Comparison of ENCODE assay signal across 1 cellular context in genomic region chr14:29752221-29752923, GRCh38.
TF ChIP-seq lines count a peak whose summit lies in the region.

No MANE protein-coding gene starts in this region.

TF ChIP-seq in HEK293, 187 proteins besides CTCF, POLR2A, EP300 and RAD21 (continued from another document):
- TF ChIP-seq, protein P1, sequence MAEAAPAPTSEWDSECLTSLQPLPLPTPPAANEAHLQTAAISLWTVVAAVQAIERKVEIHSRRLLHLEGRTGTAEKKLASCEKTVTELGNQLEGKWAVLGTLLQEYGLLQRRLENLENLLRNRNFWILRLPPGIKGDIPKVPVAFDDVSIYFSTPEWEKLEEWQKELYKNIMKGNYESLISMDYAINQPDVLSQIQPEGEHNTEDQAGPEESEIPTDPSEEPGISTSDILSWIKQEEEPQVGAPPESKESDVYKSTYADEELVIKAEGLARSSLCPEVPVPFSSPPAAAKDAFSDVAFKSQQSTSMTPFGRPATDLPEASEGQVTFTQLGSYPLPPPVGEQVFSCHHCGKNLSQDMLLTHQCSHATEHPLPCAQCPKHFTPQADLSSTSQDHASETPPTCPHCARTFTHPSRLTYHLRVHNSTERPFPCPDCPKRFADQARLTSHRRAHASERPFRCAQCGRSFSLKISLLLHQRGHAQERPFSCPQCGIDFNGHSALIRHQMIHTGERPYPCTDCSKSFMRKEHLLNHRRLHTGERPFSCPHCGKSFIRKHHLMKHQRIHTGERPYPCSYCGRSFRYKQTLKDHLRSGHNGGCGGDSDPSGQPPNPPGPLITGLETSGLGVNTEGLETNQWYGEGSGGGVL (tag by site-specific recombination; IDR thresholded peaks at IDR 0.05), result 0 out of 2 replicates have a peak, but pooled peaks have one; percentile 11
- TF ChIP-seq ZNF843 (tag by site-specific recombination; IDR thresholded peaks at IDR 0.05) (peak; percentile 83), KLF17 (tag by site-specific recombination; IDR thresholded peaks at IDR 0.05) (no peak), SP7 (tag by site-specific recombination; IDR thresholded peaks at IDR 0.05) (peak; percentile 72), ZNF146 (tag by site-specific recombination; IDR thresholded peaks at IDR 0.05) (0 out of 2 replicates have a peak, but pooled peaks have one; percentile 4), IKZF3 (tag by site-specific recombination; IDR thresholded peaks at IDR 0.05) (peak; percentile 70), GFI1B (tag by site-specific recombination; IDR thresholded peaks at IDR 0.05) (no peak), ZNF654 (tag by site-specific recombination; IDR thresholded peaks at IDR 0.05; ENCODE audit: low read depth) (no peak), ZEB2 (tag by site-specific recombination; IDR thresholded peaks at IDR 0.05) (0 out of 2 replicates have a peak, but pooled peaks have one; percentile 19), PRDM4 (tag by site-specific recombination; IDR thresholded peaks at IDR 0.05) (peak; percentile 67; the same call in 1 of the 2 replicates), BCL11A (tag by site-specific recombination; IDR thresholded peaks at IDR 0.05; ENCODE audit: low read depth) (no peak), ZBTB8A (tag by site-specific recombination; IDR thresholded peaks at IDR 0.05) (0 out of 2 replicates have a peak, but pooled peaks have one; percentile 25), PRDM6 (tag by site-specific recombination; IDR thresholded peaks at IDR 0.05) (peak; percentile 96), ZNF670 (tag by site-specific recombination; IDR thresholded peaks at IDR 0.05; ENCODE audit: low read depth) (no peak), ZNF660 (tag by site-specific recombination; IDR thresholded peaks at IDR 0.05) (0 out of 2 replicates have a peak, but pooled peaks have one; percentile 24), FEZF1 (tag by site-specific recombination; IDR thresholded peaks at IDR 0.05) (peak; percentile 93), ZNF26 (tag by site-specific recombination; IDR thresholded peaks at IDR 0.05) (no peak), OSR2 (tag by site-specific recombination; IDR thresholded peaks at IDR 0.05) (peak; percentile 84), TCF7L2 (IDR thresholded peaks at IDR 0.05; ENCODE audit: borderline replicate concordance, low read depth, low read length) (peak; percentile 66; the same call in 1 of the 2 replicates), ZSCAN30 (tag by site-specific recombination; IDR thresholded peaks at IDR 0.05) (0 out of 2 replicates have a peak, but pooled peaks have one; percentile 33), ZFHX2 (tag by site-specific recombination; conservative IDR thresholded peaks at IDR 0.05) (peak; percentile 60), ZNF488 (tag by site-specific recombination; IDR thresholded peaks at IDR 0.05) (0 out of 2 replicates have a peak, but pooled peaks have one; percentile 74), EGR2 (tag by site-specific recombination; IDR thresholded peaks at IDR 0.05; ENCODE audit: low read depth) (peak; percentile 30; the same call in 1 of the 2 replicates), YY1 (tag by site-specific recombination; IDR thresholded peaks at IDR 0.05) (peak; percentile 46; the same call in 1 of the 2 replicates), ZXDB (tag by site-specific recombination; IDR thresholded peaks at IDR 0.05) (peak; percentile 74; the same call in 1 of the 2 replicates), GLI2 (tag by site-specific recombination; IDR thresholded peaks at IDR 0.05; ENCODE audit: borderline replicate concordance, low read depth) (peak; percentile 54), ZNF571 (tag by site-specific recombination; IDR thresholded peaks at IDR 0.05) (no peak), TRIM28 (IDR thresholded peaks at IDR 0.05; ENCODE audit: borderline replicate concordance, low read length) (no peak), ZNF561 (tag by site-specific recombination; IDR thresholded peaks at IDR 0.05; ENCODE audit: borderline replicate concordance) (0 out of 2 replicates have a peak, but pooled peaks have one; percentile 11), MEIS1 (CRISPR knock-in tag; IDR thresholded peaks at IDR 0.05; ENCODE audit: borderline replicate concordance) (peak; percentile 19; the same call in 1 of the 2 replicates)
- TF ChIP-seq, protein P2, sequence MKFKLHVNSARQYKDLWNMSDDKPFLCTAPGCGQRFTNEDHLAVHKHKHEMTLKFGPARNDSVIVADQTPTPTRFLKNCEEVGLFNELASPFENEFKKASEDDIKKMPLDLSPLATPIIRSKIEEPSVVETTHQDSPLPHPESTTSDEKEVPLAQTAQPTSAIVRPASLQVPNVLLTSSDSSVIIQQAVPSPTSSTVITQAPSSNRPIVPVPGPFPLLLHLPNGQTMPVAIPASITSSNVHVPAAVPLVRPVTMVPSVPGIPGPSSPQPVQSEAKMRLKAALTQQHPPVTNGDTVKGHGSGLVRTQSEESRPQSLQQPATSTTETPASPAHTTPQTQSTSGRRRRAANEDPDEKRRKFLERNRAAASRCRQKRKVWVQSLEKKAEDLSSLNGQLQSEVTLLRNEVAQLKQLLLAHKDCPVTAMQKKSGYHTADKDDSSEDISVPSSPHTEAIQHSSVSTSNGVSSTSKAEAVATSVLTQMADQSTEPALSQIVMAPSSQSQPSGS (tag by site-specific recombination; IDR thresholded peaks at IDR 0.05; ENCODE audit: low read depth), result peak; percentile 76
- TF ChIP-seq, protein P3, sequence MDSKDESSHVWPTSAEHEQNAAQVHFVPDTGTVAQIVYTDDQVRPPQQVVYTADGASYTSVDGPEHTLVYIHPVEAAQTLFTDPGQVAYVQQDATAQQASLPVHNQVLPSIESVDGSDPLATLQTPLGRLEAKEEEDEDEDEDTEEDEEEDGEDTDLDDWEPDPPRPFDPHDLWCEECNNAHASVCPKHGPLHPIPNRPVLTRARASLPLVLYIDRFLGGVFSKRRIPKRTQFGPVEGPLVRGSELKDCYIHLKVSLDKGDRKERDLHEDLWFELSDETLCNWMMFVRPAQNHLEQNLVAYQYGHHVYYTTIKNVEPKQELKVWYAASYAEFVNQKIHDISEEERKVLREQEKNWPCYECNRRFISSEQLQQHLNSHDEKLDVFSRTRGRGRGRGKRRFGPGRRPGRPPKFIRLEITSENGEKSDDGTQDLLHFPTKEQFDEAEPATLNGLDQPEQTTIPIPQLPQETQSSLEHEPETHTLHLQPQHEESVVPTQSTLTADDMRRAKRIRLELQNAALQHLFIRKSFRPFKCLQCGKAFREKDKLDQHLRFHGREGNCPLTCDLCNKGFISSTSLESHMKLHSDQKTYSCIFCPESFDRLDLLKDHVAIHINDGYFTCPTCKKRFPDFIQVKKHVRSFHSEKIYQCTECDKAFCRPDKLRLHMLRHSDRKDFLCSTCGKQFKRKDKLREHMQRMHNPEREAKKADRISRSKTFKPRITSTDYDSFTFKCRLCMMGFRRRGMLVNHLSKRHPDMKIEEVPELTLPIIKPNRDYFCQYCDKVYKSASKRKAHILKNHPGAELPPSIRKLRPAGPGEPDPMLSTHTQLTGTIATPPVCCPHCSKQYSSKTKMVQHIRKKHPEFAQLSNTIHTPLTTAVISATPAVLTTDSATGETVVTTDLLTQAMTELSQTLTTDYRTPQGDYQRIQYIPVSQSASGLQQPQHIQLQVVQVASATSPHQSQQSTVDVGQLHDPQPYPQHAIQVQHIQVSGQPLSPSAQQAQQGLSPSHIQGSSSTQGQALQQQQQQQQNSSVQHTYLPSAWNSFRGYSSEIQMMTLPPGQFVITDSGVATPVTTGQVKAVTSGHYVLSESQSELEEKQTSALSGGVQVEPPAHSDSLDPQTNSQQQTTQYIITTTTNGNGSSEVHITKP (tag by site-specific recombination; IDR thresholded peaks at IDR 0.05), result peak; percentile 59; the same call in 1 of the 2 replicates
- TF ChIP-seq, protein P4, sequence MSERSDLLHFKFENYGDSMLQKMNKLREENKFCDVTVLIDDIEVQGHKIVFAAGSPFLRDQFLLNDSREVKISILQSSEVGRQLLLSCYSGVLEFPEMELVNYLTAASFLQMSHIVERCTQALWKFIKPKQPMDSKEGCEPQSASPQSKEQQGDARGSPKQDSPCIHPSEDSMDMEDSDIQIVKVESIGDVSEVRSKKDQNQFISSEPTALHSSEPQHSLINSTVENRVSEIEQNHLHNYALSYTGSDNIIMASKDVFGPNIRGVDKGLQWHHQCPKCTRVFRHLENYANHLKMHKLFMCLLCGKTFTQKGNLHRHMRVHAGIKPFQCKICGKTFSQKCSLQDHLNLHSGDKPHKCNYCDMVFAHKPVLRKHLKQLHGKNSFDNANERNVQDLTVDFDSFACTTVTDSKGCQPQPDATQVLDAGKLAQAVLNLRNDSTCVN (tag by site-specific recombination; optimal IDR thresholded peaks at IDR 0.05), result no peak
TF ChIP-seq in HEK293: peak in this region for 30.
